8 cellular contexts compared by ENCODE assay signal in genomic region chr2:68839260-68839833, GRCh38. TPM values are rescaled to one million over a fixed set of nuclear protein-coding genes. Genes with fewer than 3 reads are reported as not detected.
DNase-seq lines count a peak whose midpoint lies in the region; ATAC-seq and TF ChIP-seq lines count a peak whose summit lies in the region.

No MANE protein-coding gene starts in this region.

- WGBS in esophagus squamous epithelium, 2 donors, result 82 to 88% methylated on average over 1 to 2 of the region's 2 CpGs
- 93 to 94% methylated on average over 1 to 2 of the region's 2 CpGs for WGBS in upper lobe of left lung, 2 donors

- TF ChIP-seq POLR2A in esophagus squamous epithelium (IDR thresholded peaks at IDR 0.05) (no peak), upper lobe of left lung (IDR thresholded peaks at IDR 0.05) (no peak)

- TF ChIP-seq EP300 in upper lobe of left lung (IDR thresholded peaks at IDR 0.05), result no peak

- intact Hi-C loops in left ventricle myocardium inferior (cut with micrococcal nuclease), result loop anchor here (5.0 kb wide), 1 partner anchor 87 kb away; no protein-coding TSS in a partner anchor
- intact Hi-C loops in cardiac septum (cut with DNase I), result loop anchor here (10.0 kb wide), 1 partner anchor 375 kb away; the partner anchor contains the start of genes APLF and FBXO48
- intact Hi-C loops in PC-3 (cut with micrococcal nuclease), result loop anchor here (5.0 kb wide), 3 partner anchors 87 to 338 kb away; no protein-coding TSS in a partner anchor
- intact Hi-C loops in esophagus squamous epithelium (cut with DNase I), result loop anchor here (10.0 kb wide), 1 partner anchor 65 kb away; no protein-coding TSS in a partner anchor

- H4K20me1 ChIP-seq in PC-3 (ENCODE audit: low read length), result no peaks in the 10 kb centered on the region

- CTCF ChIA-PET in PC-3 (lab: Charles Lee), result interaction anchor here (0.5 to 1.5 kb wide), 3 partner anchors 9 to 88 kb away, joined by 3 to 5 read pairs (median 4); no protein-coding TSS in a partner anchor

- H3K27ac ChIP-seq in left ventricle myocardium inferior (replicated peaks) (no peak overlapping the region), PC-3 (ENCODE audit: low read length) (no peak overlapping the region), esophagus squamous epithelium (no peak overlapping the region), upper lobe of left lung (no peak overlapping the region)

- H3K4me1 ChIP-seq in left ventricle myocardium inferior (no peaks in the 10 kb centered on the region), PC-3 (ENCODE audit: insufficient read depth, low read length) (no peaks in the 10 kb centered on the region), esophagus squamous epithelium (no peaks in the 10 kb centered on the region), upper lobe of left lung (peaks cover 4 to 14% (median 8%) of the 10 kb centered on the region in 4 donors)

- H3F3A ChIP-seq in PC-3 (ENCODE audit: low read length, unreplicated experiment), result no peaks in the 10 kb centered on the region

- BruUV-seq in PC-3 (replicated peaks; lab: Mats Ljungman, UMichigan), result no TSS peak

- H3K9me3 ChIP-seq in left ventricle myocardium inferior (replicated peaks) (no peaks in the 10 kb centered on the region), PC-3 (ENCODE audit: low read length) (no peaks in the 10 kb centered on the region), esophagus squamous epithelium (no peaks in the 10 kb centered on the region), upper lobe of left lung (no peaks in the 10 kb centered on the region)

- H3K9me2 ChIP-seq in PC-3 (replicated peaks; ENCODE audit: low read length), result no peaks in the 10 kb centered on the region

- H3K27me3 ChIP-seq in left ventricle myocardium inferior (ENCODE audit: low read depth) (peaks cover 31% of the 10 kb centered on the region), PC-3 (ENCODE audit: low read length) (peaks cover 18% of the 10 kb centered on the region), esophagus squamous epithelium (no peaks in the 10 kb centered on the region), upper lobe of left lung (no peaks in the 10 kb centered on the region)

- H3K79me2 ChIP-seq in PC-3 (ENCODE audit: low read length), result no peaks in the 10 kb centered on the region

- TF ChIP-seq CTCF in left ventricle myocardium inferior (IDR thresholded peaks at IDR 0.05; ENCODE audit: borderline replicate concordance) (peak; percentile 60), PC-3 (conservative IDR thresholded peaks at IDR 0.05; ENCODE audit: low read depth, low read length) (peak; percentile 80), esophagus squamous epithelium (IDR thresholded peaks at IDR 0.05) (peak in 5 of 6 experiments; percentile 36 to 78 (median 57)), upper lobe of left lung (IDR thresholded peaks at IDR 0.05) (peak; percentile 40 to 61 (median 50))

- POLR2A ChIA-PET in PC-3 (lab: Charles Lee; ENCODE audit: unreplicated experiment), result no interaction called here

- DNase-seq in left ventricle myocardium inferior, result no peak
- DNase-seq in cardiac septum (ENCODE audit: low spot score), result no peak
- DNase-seq in PC-3, result peak; percentile 58
- no peak for DNase-seq in esophagus squamous epithelium (lab: John Stamatoyannopoulos, UW)
- no peak for DNase-seq in upper lobe of left lung
- DNase-seq in nucleus accumbens (lab: John Stamatoyannopoulos, UW), result no peak
- DNase-seq in Ammon's horn (ENCODE audit: low spot score), result no peak
- DNase-seq in effector CD4-positive, alpha-beta T cell, result no peak

- H3K36me3 ChIP-seq in left ventricle myocardium inferior, result no peaks in the 10 kb centered on the region
- no peaks in the 10 kb centered on the region for H3K36me3 ChIP-seq in PC-3 (ENCODE audit: low read depth, low read length)
- no peaks in the 10 kb centered on the region for H3K36me3 ChIP-seq in esophagus squamous epithelium
- H3K36me3 ChIP-seq in upper lobe of left lung, result no peaks in the 10 kb centered on the region

- H3K9ac ChIP-seq in PC-3 (ENCODE audit: low read length), result no peak overlapping the region

- ATAC-seq in PC-3 (no peak), upper lobe of left lung (ENCODE audit: low FRiP score in 2 of 2) (peak in 1 of 2 donors; percentile 39)

- H3K4me3 ChIP-seq in left ventricle myocardium inferior, result no peak overlapping the region
- no peak overlapping the region for H3K4me3 ChIP-seq in PC-3 (ENCODE audit: low read length)
- H3K4me3 ChIP-seq in esophagus squamous epithelium, result no peak overlapping the region
- H3K4me3 ChIP-seq in upper lobe of left lung, result no peak overlapping the region

- no peak overlapping the region for H3K4me2 ChIP-seq in PC-3 (ENCODE audit: low read length)

- H2AFZ ChIP-seq in PC-3 (ENCODE audit: low read length), result no peak overlapping the region

RNA-seq across cellular contexts. Expression of gene BMP10, which starts 31.9 kb away (rescaled TPM):
- total RNA-seq in left ventricle myocardium inferior (0.19 TPM), cardiac septum (0.83 TPM), PC-3 (2014; rRNA removed) (not detected in 2 replicates), esophagus squamous epithelium (not detected), upper lobe of left lung (not detected)
